Comparison of ENCODE assay signal across 22 cellular contexts in genomic region chr14:63952053-63952932, GRCh38.
DNase-seq lines count a peak whose midpoint lies in the region; ATAC-seq, FAIRE-seq and TF ChIP-seq lines count a peak whose summit lies in the region.
"Had no signal": no experiment of that assay in that cellular context is flagged by ENCODE, and none has a peak within 500 bp of the region (broad histone marks: within the 10 kb centered on the region; RNA-seq: fewer than 3 reads in every experiment).

No MANE protein-coding gene starts in this region.

- H3K27ac ChIP-seq in BLaER1 (no peak overlapping the region), astrocyte (ENCODE audit: low read depth, low read length) (no peak overlapping the region), right cardiac atrium (ENCODE audit: low read length) (peak overlapping the region; percentile 64), pancreas (no peak overlapping the region)
- no peak overlapping the region for H3K27ac ChIP-seq in CD8-positive, alpha-beta T cell (ENCODE audit: low read depth, low read length)
- H3K27ac ChIP-seq: colonic mucosa had no signal

- H3K4me1 Mint-ChIP-seq in CD8-positive, alpha-beta T cell (ENCODE audit: low read depth), result peaks cover 2% of the 10 kb centered on the region
- H3K4me1 Mint-ChIP-seq in astrocyte (ENCODE audit: low read depth, unreplicated experiment), result peaks cover 4% of the 10 kb centered on the region
- H3K4me1 Mint-ChIP-seq: stimulated activated naive B cell treated with anti-CD40 and anti-IgM and Interleukin-4, amounts not matched to agents 10 μg/mL and 1 μg/mL and 100 μg/mL, for 72 hours had no signal

- no peak for TF ChIP-seq CTCF in CD8-positive, alpha-beta T cell (IDR thresholded peaks at IDR 0.05)
- TF ChIP-seq CTCF in astrocyte (IDR thresholded peaks at IDR 0.05; ENCODE audit: insufficient read depth, low read depth, low read length) (no peak), pancreas (IDR thresholded peaks at IDR 0.05) (no peak)

- H2AFZ ChIP-seq in astrocyte (ENCODE audit: low read depth, low read length), result no peak overlapping the region

- 65% methylated on average over 6 of the region's 6 CpGs for WGBS in right cardiac atrium
- WGBS in pancreas, 2 donors, result 93 to 94% methylated on average over 6 of the region's 6 CpGs

- no peak overlapping the region for H3K4me3 Mint-ChIP-seq in CD8-positive, alpha-beta T cell
- no peak overlapping the region for H3K4me3 Mint-ChIP-seq in astrocyte (ENCODE audit: unreplicated experiment)
- H3K4me3 Mint-ChIP-seq: CD4-positive, alpha-beta T cell; HFFc6; stimulated activated naive B cell treated with anti-CD40 and anti-IgM and Interleukin-4, amounts not matched to agents 10 μg/mL and 1 μg/mL and 100 μg/mL, for 72 hours had no signal

- H3K4me3 ChIP-seq in BLaER1, result no peak overlapping the region
- no peak overlapping the region for H3K4me3 ChIP-seq in CD8-positive, alpha-beta T cell (ENCODE audit: low read depth, low read length)
- no peak overlapping the region for H3K4me3 ChIP-seq in astrocyte (ENCODE audit: insufficient read depth, low read depth, low read length)
- no peak overlapping the region for H3K4me3 ChIP-seq in right cardiac atrium (ENCODE audit: low read length)
- no peak overlapping the region for H3K4me3 ChIP-seq in pancreas
- H3K4me3 ChIP-seq: colonic mucosa, K562 had no signal

- no peak for ATAC-seq in CD8-positive, alpha-beta T cell
- ATAC-seq in right cardiac atrium (peak; percentile 59 to 75), pancreas (no peak), HG02759 (IDR thresholded peaks at IDR 0.05; ENCODE audit: unreplicated experiment) (no peak)
- ATAC-seq: K562; stimulated activated naive B cell treated with anti-CD40 and anti-IgM and Interleukin-4, amounts not matched to agents 10 μg/mL and 1 μg/mL and 100 μg/mL, for 72 hours had no signal

- H3K27ac Mint-ChIP-seq in CD8-positive, alpha-beta T cell, result peak overlapping the region; percentile 14
- H3K27ac Mint-ChIP-seq in astrocyte (ENCODE audit: unreplicated experiment), result no peak overlapping the region
- H3K27ac Mint-ChIP-seq: HFFc6; stimulated activated naive B cell treated with anti-CD40 and anti-IgM and Interleukin-4, amounts not matched to agents 10 μg/mL and 1 μg/mL and 100 μg/mL, for 72 hours had no signal

- H3K36me3 ChIP-seq in BLaER1, result peaks cover 54% of the 10 kb centered on the region
- H3K36me3 ChIP-seq in CD8-positive, alpha-beta T cell (ENCODE audit: insufficient read depth, low read length), result peaks cover 28% of the 10 kb centered on the region
- no peaks in the 10 kb centered on the region for H3K36me3 ChIP-seq in astrocyte (ENCODE audit: insufficient read depth, low read length)
- H3K36me3 ChIP-seq in pancreas, result peaks cover 0 to 22% (median 7%) of the 10 kb centered on the region in 3 donors
- H3K36me3 ChIP-seq: colonic mucosa had no signal

- no peaks in the 10 kb centered on the region for H4K20me1 ChIP-seq in BLaER1
- no peaks in the 10 kb centered on the region for H4K20me1 ChIP-seq in astrocyte (ENCODE audit: insufficient read depth, low read length)

- H3K9ac ChIP-seq in BLaER1 (no peak overlapping the region), astrocyte (ENCODE audit: low read length) (no peak overlapping the region)

- H3K79me2 ChIP-seq in astrocyte (ENCODE audit: insufficient read depth, low read length), result no peaks in the 10 kb centered on the region

- H3K4me1 ChIP-seq in BLaER1, result peaks cover 10% of the 10 kb centered on the region
- H3K4me1 ChIP-seq in CD8-positive, alpha-beta T cell (ENCODE audit: insufficient read depth, low read length), result no peaks in the 10 kb centered on the region
- H3K4me1 ChIP-seq in astrocyte (ENCODE audit: insufficient read depth, low read length), result no peaks in the 10 kb centered on the region
- H3K4me1 ChIP-seq in right cardiac atrium (ENCODE audit: control insufficient read depth, insufficient read depth, low read length), result peaks cover 6% of the 10 kb centered on the region
- no peaks in the 10 kb centered on the region for H3K4me1 ChIP-seq in pancreas

- POLR2A ChIA-PET in CD8-positive, alpha-beta T cell (lab: Charles Lee), result no interaction called here

- peak overlapping the region; percentile 10; the same call in 1 of the 2 replicates for H3K4me2 ChIP-seq in BLaER1
- H3K4me2 ChIP-seq in astrocyte (ENCODE audit: low read length), result no peak overlapping the region

- H3K9me3 Mint-ChIP-seq in CD8-positive, alpha-beta T cell, result no peaks in the 10 kb centered on the region
- no peaks in the 10 kb centered on the region for H3K9me3 Mint-ChIP-seq in astrocyte (ENCODE audit: unreplicated experiment)
- H3K9me3 Mint-ChIP-seq: CD4-positive, alpha-beta T cell; HFFc6; stimulated activated naive B cell treated with anti-CD40 and anti-IgM and Interleukin-4, amounts not matched to agents 10 μg/mL and 1 μg/mL and 100 μg/mL, for 72 hours had no signal

- FAIRE-seq in astrocyte (lab: Jason Lieb, UNC), result no peak
- FAIRE-seq in pancreas (lab: Jason Lieb, UNC), result no peak
- FAIRE-seq: K562 had no signal

- intact Hi-C loops in CD8-positive, alpha-beta T cell (cut with DNase I, micrococcal nuclease), result loop anchor here in 1 of 2 experiments (5.0 kb wide), 1 partner anchor 35 kb away; no protein-coding TSS in a partner anchor
- intact Hi-C loops in right cardiac atrium (cut with DNase I), result loop anchor here in 1 of 4 donors (10.0 kb wide), 1 partner anchor 97 kb away; the partner anchor contains the start of gene SYNE2
- intact Hi-C loops in pancreas (cut with DNase I), result no loop called here

- peaks cover 70% of the 10 kb centered on the region for H3K36me3 Mint-ChIP-seq in CD8-positive, alpha-beta T cell
- H3K36me3 Mint-ChIP-seq in astrocyte (ENCODE audit: low read depth, unreplicated experiment), result no peaks in the 10 kb centered on the region

- H3K9me3 ChIP-seq in BLaER1 (no peaks in the 10 kb centered on the region), astrocyte (ENCODE audit: insufficient read depth, low read depth, low read length) (no peaks in the 10 kb centered on the region), right cardiac atrium (ENCODE audit: control insufficient read depth, low read length) (no peaks in the 10 kb centered on the region), pancreas (no peaks in the 10 kb centered on the region)
- no peaks in the 10 kb centered on the region for H3K9me3 ChIP-seq in CD8-positive, alpha-beta T cell (ENCODE audit: low read length)
- H3K9me3 ChIP-seq: colonic mucosa had no signal

- H3K27me3 ChIP-seq in BLaER1 (no peaks in the 10 kb centered on the region), astrocyte (ENCODE audit: insufficient read depth, low read length) (no peaks in the 10 kb centered on the region), right cardiac atrium (ENCODE audit: control insufficient read depth, insufficient read depth) (no peaks in the 10 kb centered on the region), pancreas (no peaks in the 10 kb centered on the region)
- no peaks in the 10 kb centered on the region for H3K27me3 ChIP-seq in CD8-positive, alpha-beta T cell (ENCODE audit: insufficient read depth, low read length)
- H3K27me3 ChIP-seq: colonic mucosa had no signal

- no peak for DNase-seq in CD8-positive, alpha-beta T cell
- DNase-seq in astrocyte (ENCODE audit: low read depth), result peak; percentile 7
- DNase-seq in right cardiac atrium, result no peak
- DNase-seq in AML-193 (lab: John Stamatoyannopoulos, UW), result no peak
- DNase-seq in pancreas, result no peak
- DNase-seq: activated CD8-positive, alpha-beta memory T cell treated with anti-CD3 and anti-CD28 coated beads, Interleukin-2, amount 50 U/mL, for 4 hours; activated effector memory CD4-positive, alpha-beta T cell treated with Interleukin-2 at 50 U/mL for 16 hours; CD4-positive, alpha-beta T cell; kidney glomerular epithelial cell; mesenchymal stem cell; NCI-H1417; NCI-H2081 treated with DMSO at 0.1 percent for 48 hours; NCI-H345; nucleus accumbens; stimulated activated CD4-positive, alpha-beta T cell treated with anti-CD3 and anti-CD28 coated beads, Interleukin-2, amount 100 ng/mL, for 48 hours; stimulated activated naive B cell treated with anti-CD40 and anti-IgM and Interleukin-4, amounts not matched to agents 10 μg/mL and 1 μg/mL and 100 μg/mL, for 72 hours; T-helper 9 cell had no signal

- H3K27me3 Mint-ChIP-seq in CD8-positive, alpha-beta T cell (ENCODE audit: low read depth), result no peaks in the 10 kb centered on the region
- H3K27me3 Mint-ChIP-seq in astrocyte (ENCODE audit: low read depth, unreplicated experiment), result no peaks in the 10 kb centered on the region
- H3K27me3 Mint-ChIP-seq: CD4-positive, alpha-beta T cell; stimulated activated naive B cell treated with anti-CD40 and anti-IgM and Interleukin-4, amounts not matched to agents 10 μg/mL and 1 μg/mL and 100 μg/mL, for 72 hours had no signal

- CTCF ChIA-PET in CD8-positive, alpha-beta T cell (lab: Charles Lee), result interaction anchor here (1.2 kb wide), 1 partner anchor 78 kb away, joined by 3 read pairs; no protein-coding TSS in a partner anchor

Comparison
In these comparisons a context has a peak if more than half of its experiments do, and no peak if none do; other contexts are left out.
1. ATAC-seq: peak in right cardiac atrium (2 of 2); none in CD8-positive, alpha-beta T cell (single experiment), pancreas (0 of 4) and HG02759 (single experiment).